ENCODE assay signal across 28 cellular contexts in genomic region chr6:157370755-157371154, GRCh38.
"Had no signal": no experiment of that assay in that cellular context is flagged by ENCODE, and none has a peak within 500 bp of the region (broad histone marks: within the 10 kb centered on the region; RNA-seq: fewer than 3 reads in every experiment).

No MANE protein-coding gene starts in this region.

- H3K9me3 ChIP-seq: ovary, psoas muscle, spleen, suprapubic skin, testis, tibial artery, transverse colon, upper lobe of right lung, uterus had no signal

- H3K9ac ChIP-seq: neural progenitor cell, parathyroid adenoma had no signal

- H3K27ac ChIP-seq: neural progenitor cell, ovary, parathyroid adenoma, psoas muscle, skin epidermis, spleen, suprapubic skin, testis, tibial artery, transverse colon, upper lobe of right lung, uterus had no signal

- DNase-seq: natural killer cell; occipital lobe; ovary; posterior cingulate gyrus; psoas muscle; right cardiac atrium; spleen; stimulated activated CD4-positive, alpha-beta T cell treated with anti-CD3 and anti-CD28 coated beads, Interleukin-12 subunit alpha, Interleukin-12 subunit beta, amount 100 ng/mL, for 4 hours; stimulated activated CD4-positive, alpha-beta T cell treated with anti-CD3 and anti-CD28 coated beads, Interleukin-1b, Interleukin-23, amount 100 ng/mL, for 48 hours; stimulated activated CD4-positive, alpha-beta T cell treated with anti-CD3 and anti-CD28 coated beads, Interleukin-4, amount 100 ng/mL, for 1 hour; stimulated activated CD4-positive, alpha-beta T cell treated with anti-CD3 and anti-CD28 coated beads, Interleukin-4, amount 100 ng/mL, for 4 hours; stimulated activated CD8-positive, alpha-beta memory T cell treated with anti-CD3 and anti-CD28 coated beads, Interleukin-4, amount 100 ng/mL, for 48 hours; stimulated activated naive CD4-positive, alpha-beta T cell; stimulated activated naive CD8-positive, alpha-beta T cell treated with anti-CD3 and anti-CD28 coated beads, Interleukin-15, amount 100 ng/mL, for 72 hours; stimulated activated naive CD8-positive, alpha-beta T cell treated with anti-CD3 and anti-CD28 coated beads, Interleukin-15, Interleukin-2, amounts not matched to agents 100 U/mL and 50 U/mL, for 24 hours; substantia nigra; testis; tibial artery; transverse colon; upper lobe of right lung; uterus had no signal

- H3K4me2 ChIP-seq: neural progenitor cell, smooth muscle cell had no signal

- H3K4me1 ChIP-seq: psoas muscle, suprapubic skin, testis, tibial artery, transverse colon, upper lobe of right lung, uterus had no signal

- ATAC-seq: natural killer cell; psoas muscle; right cardiac atrium; sciatic nerve; stimulated activated memory B cell treated with anti-CD40 and anti-IgM and Interleukin-4, amounts not matched to agents 10 μg/mL and 1 μg/mL and 100 μg/mL, for 72 hours; stimulated activated naive CD8-positive, alpha-beta T cell treated with anti-CD3 and anti-CD28 coated beads, Interleukin-15, amount 100 ng/mL, for 72 hours; upper lobe of right lung had no signal

- H2AFZ ChIP-seq: neural progenitor cell, parathyroid adenoma had no signal

- H3K79me2 ChIP-seq: parathyroid adenoma had no signal

- H3K36me3 ChIP-seq: neural progenitor cell, ovary, spleen, suprapubic skin, tibial artery, transverse colon, upper lobe of right lung, uterus had no signal

- H3K27me3 ChIP-seq: ovary, suprapubic skin, testis, uterus had no signal

- H3K4me3 ChIP-seq: neural progenitor cell, ovary, psoas muscle, skin epidermis, smooth muscle cell, spleen, suprapubic skin, testis, tibial artery, transverse colon, upper lobe of right lung, uterus had no signal
